In genomic region chr18:23071285-23071684, GRCh38 we compare ENCODE assay signal across 8 cellular contexts.
A peak's percentile ranks its signal among the peaks of the same experiment; 100 is the strongest.
DNase-seq lines count a peak whose midpoint lies in the region; ATAC-seq lines count a peak whose summit lies in the region.

No MANE protein-coding gene starts in this region.

- H3K36me3 ChIP-seq in KOPT-K1 (ENCODE audit: insufficient read depth, low read length) (no peaks in the 10 kb centered on the region), MG63 (no peaks in the 10 kb centered on the region)

- peak; percentile 56 for DNase-seq in EH (ENCODE audit: low read depth)
- DNase-seq in activated CD4-positive, alpha-beta T cell treated with anti-CD3 and anti-CD28 coated beads, Interleukin-2, amount 50 U/mL, for 48 hours = peak; percentile 62 to 66
- peak; percentile 55 for DNase-seq in globus pallidus (ENCODE audit: low spot score)
- peak; percentile 50 for DNase-seq in stimulated activated CD8-positive, alpha-beta memory T cell treated with anti-CD3 and anti-CD28 coated beads, Interleukin-12 subunit alpha, Interleukin-12 subunit beta, amount 100 ng/mL, for 24 hours (ENCODE audit: extremely low read depth)
- no peak for DNase-seq in MG63
- DNase-seq in kidney glomerular epithelial cell (lab: John Stamatoyannopoulos, UW) = no peak

- peak; percentile 100 for ATAC-seq in GM21447 (IDR thresholded peaks at IDR 0.05; ENCODE audit: unreplicated experiment)

- H3K4me3 ChIP-seq in MG63 = no peak overlapping the region

- no peaks in the 10 kb centered on the region for H3K27me3 ChIP-seq in MG63

- H3K9me3 ChIP-seq in KOPT-K1 (ENCODE audit: insufficient read depth, low read length, poor library complexity, severe bottlenecking) (no peaks in the 10 kb centered on the region), MG63 (no peaks in the 10 kb centered on the region)

- peak overlapping the region; percentile 34 for H3K27ac ChIP-seq in KOPT-K1 (ENCODE audit: low read depth, low read length, poor library complexity, severe bottlenecking)

Comparison
In these comparisons a context has a peak if more than half of its experiments do, and no peak if none do; other contexts are left out.
1. DNase-seq: peak in EH (single experiment), activated CD4-positive, alpha-beta T cell treated with anti-CD3 and anti-CD28 coated beads, Interleukin-2, amount 50 U/mL, for 48 hours (2 of 2), globus pallidus (single experiment) and stimulated activated CD8-positive, alpha-beta memory T cell treated with anti-CD3 and anti-CD28 coated beads, Interleukin-12 subunit alpha, Interleukin-12 subunit beta, amount 100 ng/mL, for 24 hours (single experiment); none in MG63 (single experiment) and kidney glomerular epithelial cell (single experiment).